In genomic region chr10:118459642-118460193, GRCh38 we compare ENCODE assay signal across 8 cellular contexts.
DNase-seq lines count a peak whose midpoint lies in the region; ATAC-seq and TF ChIP-seq lines count a peak whose summit lies in the region.

No MANE protein-coding gene starts in this region.

- POLR2A ChIA-PET in CD4-positive, alpha-beta T cell (lab: Charles Lee), result no interaction called here

- H3K27ac ChIP-seq in CD4-positive, alpha-beta T cell (ENCODE audit: low read depth, low read length), result no peak overlapping the region
- H3K27ac ChIP-seq in mucosa of rectum (ENCODE audit: low read depth in 2 of 2, low read length in 2 of 2), result peak overlapping the region in 1 of 2 donors; percentile 24

- H3K4me3 Mint-ChIP-seq in CD4-positive, alpha-beta T cell, result peak overlapping the region; percentile 66

- intact Hi-C loops in CD4-positive, alpha-beta T cell (cut with DNase I, micrococcal nuclease), result loop anchor here (1.0 to 2.0 kb wide), 3 partner anchors 117 to 963 kb away; partner anchors contain the start of gene FAM204A (in 1 of the 2)

- no peak overlapping the region for H3K27ac Mint-ChIP-seq in CD4-positive, alpha-beta T cell

- no peaks in the 10 kb centered on the region for H3K4me1 Mint-ChIP-seq in CD4-positive, alpha-beta T cell (ENCODE audit: low read depth)

- H3K9me3 ChIP-seq in CD4-positive, alpha-beta T cell (ENCODE audit: control insufficient read depth, low read length), result no peaks in the 10 kb centered on the region
- H3K9me3 ChIP-seq in NT2/D1 (ENCODE audit: insufficient read depth, low read length) (no peaks in the 10 kb centered on the region), mucosa of rectum (ENCODE audit: control insufficient read depth in 2 of 2, low read length in 2 of 2) (no peaks in the 10 kb centered on the region)

- H3K36me3 ChIP-seq in NT2/D1 (ENCODE audit: insufficient read depth, insufficient read length, low read length) (no peaks in the 10 kb centered on the region), mucosa of rectum (ENCODE audit: control insufficient read depth in 2 of 2, insufficient read depth in 2 of 2, low read length in 2 of 2) (no peaks in the 10 kb centered on the region)

- H3K4me3 ChIP-seq in NT2/D1 (ENCODE audit: insufficient read length, low read depth) (no peak overlapping the region), mucosa of rectum (ENCODE audit: low read length in 2 of 2) (peak overlapping the region; percentile 43 to 51)

- H3K4me1 ChIP-seq in NT2/D1 (ENCODE audit: insufficient read depth, insufficient read length) (no peaks in the 10 kb centered on the region), mucosa of rectum (ENCODE audit: control insufficient read depth in 2 of 2, insufficient read depth in 2 of 2, low read length in 2 of 2) (peaks cover 0 to 9% of the 10 kb centered on the region in 2 donors)

- H3K27me3 Mint-ChIP-seq in CD4-positive, alpha-beta T cell, result peaks cover 53% of the 10 kb centered on the region

- H3K9ac ChIP-seq in NT2/D1 (ENCODE audit: insufficient read length, low read depth) (no peak overlapping the region), mucosa of rectum (ENCODE audit: low read depth in 1 of 2, low read length in 2 of 2) (no peak overlapping the region)

- H3K36me3 Mint-ChIP-seq in CD4-positive, alpha-beta T cell (ENCODE audit: low read depth), result no peaks in the 10 kb centered on the region

- no peaks in the 10 kb centered on the region for H3K9me3 Mint-ChIP-seq in CD4-positive, alpha-beta T cell

- peak; percentile 75 for TF ChIP-seq CTCF in CD4-positive, alpha-beta T cell (IDR thresholded peaks at IDR 0.05)

- ATAC-seq in CD4-positive, alpha-beta T cell (ENCODE audit: poor library complexity), result peak; percentile 51
- ATAC-seq in GM19351 (IDR thresholded peaks at IDR 0.05; ENCODE audit: unreplicated experiment) (peak; percentile 98), HG03558 (IDR thresholded peaks at IDR 0.05; ENCODE audit: extremely low read depth, unreplicated experiment) (peak; percentile 73)
- peak; percentile 69 for ATAC-seq in stimulated activated naive CD8-positive, alpha-beta T cell treated with anti-CD3 and anti-CD28 coated beads, Interleukin-15, Interleukin-2, amounts not matched to agents 100 U/mL and 50 U/mL, for 24 hours

- peaks cover 8% of the 10 kb centered on the region for H3K27me3 ChIP-seq in CD4-positive, alpha-beta T cell (ENCODE audit: control insufficient read depth, insufficient read depth, low read length)
- peaks cover 4% of the 10 kb centered on the region for H3K27me3 ChIP-seq in NT2/D1 (ENCODE audit: insufficient read depth, insufficient read length)
- peaks cover 2 to 3% of the 10 kb centered on the region in 2 donors for H3K27me3 ChIP-seq in mucosa of rectum (ENCODE audit: control insufficient read depth in 2 of 2, insufficient read depth in 2 of 2, low read length in 2 of 2)

- CTCF ChIA-PET in CD4-positive, alpha-beta T cell (lab: Charles Lee), result interaction anchor here (0.6 to 4.1 kb wide), 5 partner anchors 11 to 964 kb away, joined by 3 to 26 read pairs (median 4); no protein-coding TSS in a partner anchor

- peak; percentile 17 to 47 (median 25) for DNase-seq in CD4-positive, alpha-beta T cell
- DNase-seq in NT2/D1 (ENCODE audit: low read depth, low spot score) (peak; percentile 50), epidermal melanocyte (ENCODE audit: insufficient read length, low spot score) (peak; percentile 54)
- DNase-seq in activated CD8-positive, alpha-beta memory T cell treated with anti-CD3 and anti-CD28 coated beads, Interleukin-2, amount 50 U/mL, for 4 hours, result peak; percentile 44
- DNase-seq in stimulated activated naive CD8-positive, alpha-beta T cell treated with anti-CD3 and anti-CD28 coated beads, Interleukin-15, Interleukin-2, amounts not matched to agents 100 U/mL and 50 U/mL, for 24 hours, result peak; percentile 57
